8 cellular contexts compared by ENCODE assay signal in the genomic region with DNA sequence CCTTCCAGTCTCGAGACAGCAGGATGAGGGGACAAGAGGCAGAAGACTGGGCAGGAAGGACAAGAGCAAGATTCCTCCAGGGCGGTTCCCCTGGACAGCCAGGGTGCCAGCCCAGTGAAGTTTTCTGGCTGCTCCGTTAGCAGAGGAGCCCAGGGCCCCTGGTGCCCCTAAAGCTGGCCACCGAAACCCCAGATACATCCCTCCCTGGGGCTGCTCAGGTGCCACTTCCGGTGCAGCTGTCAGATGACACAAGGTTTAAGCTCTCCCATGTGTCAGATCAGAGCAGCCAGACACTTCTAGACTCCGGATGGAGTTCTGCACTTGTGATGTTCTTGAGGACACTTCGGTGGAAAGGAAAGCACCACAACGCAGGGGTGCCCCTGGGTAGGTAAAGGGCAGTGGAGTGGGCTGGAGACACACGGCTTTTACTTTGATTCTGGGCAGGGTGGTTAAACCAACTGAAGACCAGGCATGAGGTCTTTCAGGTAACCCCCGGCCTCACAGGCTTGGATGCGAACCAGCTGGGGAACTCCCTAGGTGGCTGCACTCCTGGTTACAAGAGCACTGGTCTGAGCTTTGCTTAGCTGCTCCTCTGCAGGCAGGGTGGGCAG.
DNase-seq lines count a peak whose midpoint lies in the region; ATAC-seq and TF ChIP-seq lines count a peak whose summit lies in the region.

No MANE protein-coding gene starts in this region.

- no peak for TF ChIP-seq CTCF in CD8-positive, alpha-beta T cell (IDR thresholded peaks at IDR 0.05)
- TF ChIP-seq CTCF in sigmoid colon (IDR thresholded peaks at IDR 0.05): no peak

- H3K36me3 Mint-ChIP-seq in CD8-positive, alpha-beta T cell: peaks cover 38% of the 10 kb centered on the region
- peaks cover 16% of the 10 kb centered on the region for H3K36me3 Mint-ChIP-seq in activated naive CD8-positive, alpha-beta T cell treated with anti-CD3 and anti-CD28 coated beads for 36 hours
- H3K36me3 Mint-ChIP-seq in stimulated activated effector memory CD8-positive, alpha-beta T cell treated with anti-CD3 and anti-CD28 coated beads, Interleukin-12 subunit alpha, Interleukin-12 subunit beta, amount 100 ng/mL, for 72 hours: peaks cover 39% of the 10 kb centered on the region

- H3K27ac Mint-ChIP-seq in CD8-positive, alpha-beta T cell: no peak overlapping the region
- no peak overlapping the region for H3K27ac Mint-ChIP-seq in activated naive CD8-positive, alpha-beta T cell treated with anti-CD3 and anti-CD28 coated beads for 36 hours
- peak overlapping the region; percentile 92 for H3K27ac Mint-ChIP-seq in stimulated activated effector memory CD8-positive, alpha-beta T cell treated with anti-CD3 and anti-CD28 coated beads, Interleukin-12 subunit alpha, Interleukin-12 subunit beta, amount 100 ng/mL, for 72 hours

- H3K4me3 ChIP-seq in CD8-positive, alpha-beta T cell (ENCODE audit: low read depth, low read length): peak overlapping the region; percentile 23
- H3K4me3 ChIP-seq in HUES64 (ENCODE audit: low read length): no peak overlapping the region
- H3K4me3 ChIP-seq in sigmoid colon: no peak overlapping the region

- no peaks in the 10 kb centered on the region for H3K27me3 Mint-ChIP-seq in CD8-positive, alpha-beta T cell (ENCODE audit: low read depth)
- H3K27me3 Mint-ChIP-seq in activated naive CD8-positive, alpha-beta T cell treated with anti-CD3 and anti-CD28 coated beads for 36 hours: no peaks in the 10 kb centered on the region

- peak overlapping the region; percentile 73 for H3K4me3 Mint-ChIP-seq in CD8-positive, alpha-beta T cell
- H3K4me3 Mint-ChIP-seq in activated naive CD8-positive, alpha-beta T cell treated with anti-CD3 and anti-CD28 coated beads for 36 hours: peak overlapping the region; percentile 82
- H3K4me3 Mint-ChIP-seq in stimulated activated effector memory CD8-positive, alpha-beta T cell treated with anti-CD3 and anti-CD28 coated beads, Interleukin-12 subunit alpha, Interleukin-12 subunit beta, amount 100 ng/mL, for 72 hours: peak overlapping the region; percentile 77

- H3K9me3 ChIP-seq in CD8-positive, alpha-beta T cell (ENCODE audit: low read length): no peaks in the 10 kb centered on the region
- no peaks in the 10 kb centered on the region for H3K9me3 ChIP-seq in HUES64 (ENCODE audit: insufficient read depth, low read depth, low read length)
- H3K9me3 ChIP-seq in sigmoid colon: no peaks in the 10 kb centered on the region

- H3K4me1 ChIP-seq in CD8-positive, alpha-beta T cell (ENCODE audit: insufficient read depth, low read length): peaks cover 22% of the 10 kb centered on the region
- H3K4me1 ChIP-seq in HUES64 (ENCODE audit: insufficient read depth, low read length): peaks cover 58% of the 10 kb centered on the region
- peaks cover 0 to 2% (median 0%) of the 10 kb centered on the region in 4 donors for H3K4me1 ChIP-seq in sigmoid colon

- TF ChIP-seq EP300 in sigmoid colon (IDR thresholded peaks at IDR 0.05): no peak

- DNase-seq in CD8-positive, alpha-beta T cell: peak; percentile 49 to 87 (median 72)
- peak; percentile 68 for DNase-seq in activated naive CD8-positive, alpha-beta T cell treated with anti-CD3 and anti-CD28 coated beads for 36 hours
- DNase-seq in stimulated activated effector memory CD8-positive, alpha-beta T cell treated with anti-CD3 and anti-CD28 coated beads, Interleukin-12 subunit alpha, Interleukin-12 subunit beta, amount 100 ng/mL, for 72 hours (ENCODE audit: low spot score in 2 of 2): peak in 1 of 2 donors; percentile 76
- DNase-seq in NCI-H128 (lab: John Stamatoyannopoulos, UW; ENCODE audit: unreplicated experiment) (no peak), sigmoid colon (no peak), caudate nucleus (lab: John Stamatoyannopoulos, UW) (no peak)

- no peak for TF ChIP-seq POLR2A in sigmoid colon (IDR thresholded peaks at IDR 0.05)

- 80% methylated on average over 11 of the region's 11 CpGs for WGBS in HUES64
- WGBS in sigmoid colon, 2 donors: 62 to 87% methylated on average over 11 of the region's 11 CpGs

- H3K36me3 ChIP-seq in CD8-positive, alpha-beta T cell (ENCODE audit: insufficient read depth, low read length): peaks cover 11% of the 10 kb centered on the region
- H3K36me3 ChIP-seq in HUES64 (ENCODE audit: insufficient read depth, low read length): no peaks in the 10 kb centered on the region
- peaks cover 2 to 3% (median 2%) of the 10 kb centered on the region in 4 donors for H3K36me3 ChIP-seq in sigmoid colon

- intact Hi-C loops in CD8-positive, alpha-beta T cell (cut with DNase I, micrococcal nuclease): loop anchor here in 1 of 2 experiments (1.0 to 2.0 kb wide), 3 partner anchors 10 to 86 kb away; a partner anchor contains a TSS
- intact Hi-C loops in sigmoid colon (cut with DNase I): no loop called here

- no peaks in the 10 kb centered on the region for H3K27me3 ChIP-seq in CD8-positive, alpha-beta T cell (ENCODE audit: insufficient read depth, low read length)
- H3K27me3 ChIP-seq in HUES64 (ENCODE audit: insufficient read depth, low read length) (no peaks in the 10 kb centered on the region), sigmoid colon (no peaks in the 10 kb centered on the region)

- H3K9ac ChIP-seq in HUES64 (ENCODE audit: low read depth, low read length): peak overlapping the region; percentile 2; the same call in 1 of the 2 replicates

- CTCF ChIA-PET in CD8-positive, alpha-beta T cell (lab: Charles Lee): interaction anchor here (0.8 to 7.7 kb wide), 16 partner anchors 9 to 176 kb away, joined by 3 to 61 read pairs (median 4); no protein-coding TSS in a partner anchor

- ATAC-seq in CD8-positive, alpha-beta T cell: peak; percentile 67
- ATAC-seq in GM21390 (IDR thresholded peaks at IDR 0.05; ENCODE audit: unreplicated experiment): peak; percentile 69
- peak; percentile 91 for ATAC-seq in stimulated activated effector memory CD8-positive, alpha-beta T cell treated with anti-CD3 and anti-CD28 coated beads, Interleukin-12 subunit alpha, Interleukin-12 subunit beta, amount 100 ng/mL, for 72 hours

- peaks cover 26% of the 10 kb centered on the region for H3K4me1 Mint-ChIP-seq in CD8-positive, alpha-beta T cell (ENCODE audit: low read depth)
- peaks cover 51% of the 10 kb centered on the region for H3K4me1 Mint-ChIP-seq in activated naive CD8-positive, alpha-beta T cell treated with anti-CD3 and anti-CD28 coated beads for 36 hours
- peaks cover 6% of the 10 kb centered on the region for H3K4me1 Mint-ChIP-seq in stimulated activated effector memory CD8-positive, alpha-beta T cell treated with anti-CD3 and anti-CD28 coated beads, Interleukin-12 subunit alpha, Interleukin-12 subunit beta, amount 100 ng/mL, for 72 hours

- no peaks in the 10 kb centered on the region for H3K9me3 Mint-ChIP-seq in CD8-positive, alpha-beta T cell
- H3K9me3 Mint-ChIP-seq in activated naive CD8-positive, alpha-beta T cell treated with anti-CD3 and anti-CD28 coated beads for 36 hours: no peaks in the 10 kb centered on the region
- no peaks in the 10 kb centered on the region for H3K9me3 Mint-ChIP-seq in stimulated activated effector memory CD8-positive, alpha-beta T cell treated with anti-CD3 and anti-CD28 coated beads, Interleukin-12 subunit alpha, Interleukin-12 subunit beta, amount 100 ng/mL, for 72 hours

- no peak overlapping the region for H3K27ac ChIP-seq in CD8-positive, alpha-beta T cell (ENCODE audit: low read depth, low read length)
- H3K27ac ChIP-seq in HUES64 (ENCODE audit: low read depth, low read length): peak overlapping the region; percentile 75
- H3K27ac ChIP-seq in sigmoid colon: no peak overlapping the region
- H3K27ac ChIP-seq in caudate nucleus (ENCODE audit: low read depth, low read length): no peak overlapping the region

- POLR2A ChIA-PET in CD8-positive, alpha-beta T cell (lab: Charles Lee): interaction anchor here (0.6 to 1.9 kb wide), 23 partner anchors 9 to 286 kb away, joined by 3 to 12 read pairs (median 4); a partner anchor contains a TSS

Comparison
In these comparisons a context has a peak if more than half of its experiments do, and no peak if none do; other contexts are left out.
1. DNase-seq: peak in CD8-positive, alpha-beta T cell (7 of 7) and activated naive CD8-positive, alpha-beta T cell treated with anti-CD3 and anti-CD28 coated beads for 36 hours (single experiment); none in NCI-H128 (single experiment), sigmoid colon (single experiment) and caudate nucleus (0 of 61).
2. Peak in every context shown above with its lines, with median percentiles within 50 percentile points of each other: ATAC-seq and H3K4me3 Mint-ChIP-seq.